Comparison of ENCODE assay signal across 1 cellular context in genomic region chr22:21447694-21448402, GRCh38.
TF ChIP-seq lines count a peak whose summit lies in the region.

No MANE protein-coding gene starts in this region.

TF ChIP-seq in HepG2, 621 proteins besides CTCF, POLR2A, EP300 and RAD21:
- TF ChIP-seq ZBTB33 (CRISPR knock-in tag; IDR thresholded peaks at IDR 0.05), result 0 out of 2 replicates have a peak, but pooled peaks have one; percentile 27
- TF ChIP-seq STAG1 (CRISPR knock-in tag; IDR thresholded peaks at IDR 0.05), result peak; percentile 29; the same call in 1 of the 2 replicates
- TF ChIP-seq ZNF572 (CRISPR knock-in tag; IDR thresholded peaks at IDR 0.05), result no peak
